15 cellular contexts compared by ENCODE assay signal in the genomic region with DNA sequence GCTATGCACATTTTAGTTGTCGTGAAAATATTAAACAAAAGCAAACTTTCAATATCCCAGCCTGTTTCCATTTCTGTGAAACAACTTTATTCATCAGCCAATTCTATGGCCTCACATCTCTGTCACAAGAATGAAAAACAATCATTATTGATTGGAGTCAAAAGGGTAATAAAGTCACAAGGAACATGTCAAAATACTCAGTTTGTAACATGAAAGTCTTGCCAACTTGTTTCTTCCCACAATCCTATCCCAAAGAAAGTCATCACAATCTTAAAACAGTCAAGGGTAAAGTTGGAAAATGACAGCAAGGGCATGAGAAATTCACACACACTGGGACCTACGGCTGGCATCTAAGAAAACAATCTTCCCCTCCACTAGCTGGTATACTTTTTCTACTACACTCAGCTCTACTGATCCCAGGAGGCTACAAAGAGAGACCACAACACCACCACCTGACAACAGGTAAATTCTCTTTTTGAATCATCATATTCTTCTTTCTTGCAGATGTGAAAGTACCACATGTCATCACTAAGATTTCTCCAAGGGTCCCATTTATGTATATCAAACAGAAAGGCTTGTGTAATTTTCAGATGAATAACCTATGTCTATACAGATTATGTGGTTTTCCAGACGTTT. TPM values are rescaled to one million over a fixed set of nuclear protein-coding genes. Genes with fewer than 3 reads are reported as not detected.
DNase-seq lines count a peak whose midpoint lies in the region; ATAC-seq, FAIRE-seq and TF ChIP-seq lines count a peak whose summit lies in the region.
"Had no signal": no experiment of that assay in that cellular context is flagged by ENCODE, and none has a peak within 500 bp of the region (broad histone marks: within the 10 kb centered on the region; RNA-seq: fewer than 3 reads in every experiment).

No MANE protein-coding gene starts in this region.

- no peaks in the 10 kb centered on the region for H3K9me3 Mint-ChIP-seq in astrocyte (ENCODE audit: unreplicated experiment)
- H3K9me3 Mint-ChIP-seq: activated naive CD4-positive, alpha-beta T cell treated with anti-CD3 and anti-CD28 coated beads, Interleukin-2, amount 10 ng/mL, durations not matched to agents 7 days and 5 days; central memory CD8-positive, alpha-beta T cell had no signal

- peak overlapping the region; percentile 75 for H3K27ac ChIP-seq in astrocyte (ENCODE audit: low read depth, low read length)
- H3K27ac ChIP-seq in left lung, result peak overlapping the region; percentile 73 to 91
- H3K27ac ChIP-seq in stomach, result peak overlapping the region in 4 of 5 donors; percentile 65 to 85 (median 74)
- H3K27ac ChIP-seq: neutrophil had no signal

- H3K4me3 ChIP-seq in astrocyte (ENCODE audit: insufficient read depth, low read depth, low read length) (no peak overlapping the region), left lung (no peak overlapping the region), stomach (no peak overlapping the region)

- H3K9me3 ChIP-seq in astrocyte (ENCODE audit: insufficient read depth, low read depth, low read length), result no peaks in the 10 kb centered on the region
- no peaks in the 10 kb centered on the region for H3K9me3 ChIP-seq in left lung
- no peaks in the 10 kb centered on the region for H3K9me3 ChIP-seq in stomach
- H3K9me3 ChIP-seq: neutrophil had no signal

- intact Hi-C loops in left lung (cut with DNase I) (no loop called here), stomach (cut with DNase I; ENCODE audit: low total_unique reads) (no loop called here)

- peaks cover 8% of the 10 kb centered on the region for H3K36me3 Mint-ChIP-seq in astrocyte (ENCODE audit: low read depth, unreplicated experiment)

- DNase-seq in H54 (ENCODE audit: insufficient read length, low spot score), result no peak
- no peak for DNase-seq in astrocyte (ENCODE audit: low read depth)
- no peak for DNase-seq in left lung
- no peak for DNase-seq in stomach
- DNase-seq in activated CD4-positive, alpha-beta T cell treated with anti-CD3 and anti-CD28 coated beads for 48 hours, result no peak
- DNase-seq in NCI-H2227 treated with DMSO at 0.1 percent for 48 hours (lab: John Stamatoyannopoulos, UW), result no peak
- DNase-seq: activated CD8-positive, alpha-beta memory T cell treated with anti-CD3 and anti-CD28 coated beads, Interleukin-2, amount 10 ng/mL, durations not matched to agents 7 days and 5 days; activated naive CD4-positive, alpha-beta T cell treated with anti-CD3 and anti-CD28 coated beads, Interleukin-2, amount 10 ng/mL, durations not matched to agents 7 days and 5 days; NCI-H146 had no signal

- ATAC-seq in left lung (no peak), HG03045 (IDR thresholded peaks at IDR 0.05; ENCODE audit: unreplicated experiment) (no peak), HG02973 (IDR thresholded peaks at IDR 0.05; ENCODE audit: unreplicated experiment) (no peak)
- ATAC-seq: activated CD8-positive, alpha-beta memory T cell treated with anti-CD3 and anti-CD28 coated beads, Interleukin-2, amount 10 ng/mL, durations not matched to agents 7 days and 5 days; SK-N-SH treated with all-trans-retinoic acid at 6 μM for 48 hours had no signal

- TF ChIP-seq POLR2A in H54 (IDR thresholded peaks at IDR 0.05; ENCODE audit: low read depth, low read length) (no peak), stomach (IDR thresholded peaks at IDR 0.05) (no peak)

- no peak overlapping the region for H2AFZ ChIP-seq in astrocyte (ENCODE audit: low read depth, low read length)

- no peaks in the 10 kb centered on the region for H4K20me1 ChIP-seq in astrocyte (ENCODE audit: insufficient read depth, low read length)

- H3K4me3 Mint-ChIP-seq in astrocyte (ENCODE audit: unreplicated experiment), result no peak overlapping the region
- H3K4me3 Mint-ChIP-seq: activated CD8-positive, alpha-beta memory T cell treated with anti-CD3 and anti-CD28 coated beads, Interleukin-2, amount 10 ng/mL, durations not matched to agents 7 days and 5 days; activated naive CD4-positive, alpha-beta T cell treated with anti-CD3 and anti-CD28 coated beads, Interleukin-2, amount 10 ng/mL, durations not matched to agents 7 days and 5 days; central memory CD8-positive, alpha-beta T cell had no signal

- no peaks in the 10 kb centered on the region for H3K27me3 Mint-ChIP-seq in astrocyte (ENCODE audit: low read depth, unreplicated experiment)
- H3K27me3 Mint-ChIP-seq: activated CD8-positive, alpha-beta memory T cell treated with anti-CD3 and anti-CD28 coated beads, Interleukin-2, amount 10 ng/mL, durations not matched to agents 7 days and 5 days; activated naive CD4-positive, alpha-beta T cell treated with anti-CD3 and anti-CD28 coated beads, Interleukin-2, amount 10 ng/mL, durations not matched to agents 7 days and 5 days; central memory CD8-positive, alpha-beta T cell had no signal

- H3K4me1 Mint-ChIP-seq in astrocyte (ENCODE audit: low read depth, unreplicated experiment), result peaks cover 12% of the 10 kb centered on the region
- H3K4me1 Mint-ChIP-seq: activated naive CD4-positive, alpha-beta T cell treated with anti-CD3 and anti-CD28 coated beads, Interleukin-2, amount 10 ng/mL, durations not matched to agents 7 days and 5 days had no signal

- peaks cover 13% of the 10 kb centered on the region for H3K79me2 ChIP-seq in astrocyte (ENCODE audit: insufficient read depth, low read length)

- H3K27ac Mint-ChIP-seq in astrocyte (ENCODE audit: unreplicated experiment), result no peak overlapping the region
- H3K27ac Mint-ChIP-seq: activated CD8-positive, alpha-beta memory T cell treated with anti-CD3 and anti-CD28 coated beads, Interleukin-2, amount 10 ng/mL, durations not matched to agents 7 days and 5 days; activated naive CD4-positive, alpha-beta T cell treated with anti-CD3 and anti-CD28 coated beads, Interleukin-2, amount 10 ng/mL, durations not matched to agents 7 days and 5 days had no signal

- peaks cover 22% of the 10 kb centered on the region for H3K4me1 ChIP-seq in astrocyte (ENCODE audit: insufficient read depth, low read length)
- peaks cover 15 to 17% of the 10 kb centered on the region in 2 donors for H3K4me1 ChIP-seq in left lung
- H3K4me1 ChIP-seq in stomach, result peaks cover 4 to 32% (median 28%) of the 10 kb centered on the region in 4 donors

- FAIRE-seq in H54 (lab: Jason Lieb, UNC), result peak; percentile 66
- FAIRE-seq in astrocyte (lab: Jason Lieb, UNC), result no peak
- FAIRE-seq: GM12891 had no signal

- peaks cover 23% of the 10 kb centered on the region for H3K36me3 ChIP-seq in astrocyte (ENCODE audit: insufficient read depth, low read length)
- peaks cover 0 to 51% of the 10 kb centered on the region in 2 donors for H3K36me3 ChIP-seq in left lung
- H3K36me3 ChIP-seq in stomach, result peaks cover 0 to 41% (median 26%) of the 10 kb centered on the region in 4 donors

- TF ChIP-seq CTCF in astrocyte (IDR thresholded peaks at IDR 0.05; ENCODE audit: insufficient read depth, low read depth, low read length), result no peak
- TF ChIP-seq CTCF in left lung (IDR thresholded peaks at IDR 0.05), result no peak
- TF ChIP-seq CTCF in stomach (IDR thresholded peaks at IDR 0.05), result no peak

- peak overlapping the region; percentile 40 for H3K9ac ChIP-seq in astrocyte (ENCODE audit: low read length)

- H3K27me3 ChIP-seq in astrocyte (ENCODE audit: insufficient read depth, low read length), result no peaks in the 10 kb centered on the region
- H3K27me3 ChIP-seq in left lung, result no peaks in the 10 kb centered on the region
- no peaks in the 10 kb centered on the region for H3K27me3 ChIP-seq in stomach
- H3K27me3 ChIP-seq: neutrophil had no signal

- peak overlapping the region; percentile 37 for H3K4me2 ChIP-seq in astrocyte (ENCODE audit: low read length)

- no peak for TF ChIP-seq EP300 in stomach (IDR thresholded peaks at IDR 0.05)

- 45 to 71% (median 65%) methylated on average over 3 of the region's 3 CpGs for WGBS in stomach, 5 donors

RNA-seq across cellular contexts. Expression of gene PUM3, which starts 25.3 kb away (rescaled TPM):
- total RNA-seq in astrocyte (58.0 and 64.2 TPM in 2 replicates), left lung (10 to 100 TPM; 32.7 to 44.9 TPM), stomach (10 to 100 TPM; 25.1 to 79.5 (median 51.3) TPM)
- polyA plus RNA-seq in stomach, result 10 to 100 TPM; 17.9 to 33.7 (median 24.4) TPM
